ENCODE assay signal across 1 cellular context in the genomic region with DNA sequence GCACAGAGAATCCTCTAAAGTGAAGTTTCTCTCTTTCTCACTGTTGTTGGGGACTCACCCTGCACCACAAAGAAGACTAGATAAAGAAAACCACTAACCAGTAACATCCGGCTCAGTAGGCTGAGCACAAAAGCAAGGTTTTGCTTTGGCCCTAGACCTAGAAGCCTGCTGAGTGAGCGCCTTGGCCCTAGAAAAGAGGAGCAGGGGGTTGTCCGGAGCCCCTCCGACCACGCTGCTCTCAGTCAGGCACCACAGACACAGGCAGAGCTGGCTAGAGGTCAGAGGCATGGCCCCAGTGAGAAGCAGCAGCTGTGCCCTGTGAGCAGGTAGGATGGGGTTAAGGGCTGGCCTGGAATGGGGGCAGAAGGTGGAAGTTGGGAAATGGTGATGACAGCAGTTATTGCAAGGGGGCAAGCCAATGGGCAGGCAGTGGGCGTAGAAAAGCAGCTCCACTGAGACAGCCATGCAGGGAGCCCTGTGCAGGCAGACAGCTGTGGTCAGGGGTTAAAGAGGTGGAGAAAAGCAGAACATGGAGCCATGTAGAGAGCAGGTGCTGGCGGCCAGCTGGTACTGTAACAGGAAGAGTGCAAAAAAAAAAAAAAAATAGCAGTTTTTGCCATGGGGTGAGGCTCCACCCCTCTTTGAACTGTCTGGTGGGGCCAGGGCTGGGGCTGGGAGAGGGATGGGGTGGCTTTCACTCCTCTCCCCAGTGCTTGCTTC.
TF ChIP-seq lines count a peak whose summit lies in the region.

No MANE protein-coding gene starts in this region.

TF ChIP-seq in GM12878, 131 proteins besides CTCF, POLR2A, EP300 and RAD21 (continued from another document and continues in another):
- TF ChIP-seq, protein P1, sequence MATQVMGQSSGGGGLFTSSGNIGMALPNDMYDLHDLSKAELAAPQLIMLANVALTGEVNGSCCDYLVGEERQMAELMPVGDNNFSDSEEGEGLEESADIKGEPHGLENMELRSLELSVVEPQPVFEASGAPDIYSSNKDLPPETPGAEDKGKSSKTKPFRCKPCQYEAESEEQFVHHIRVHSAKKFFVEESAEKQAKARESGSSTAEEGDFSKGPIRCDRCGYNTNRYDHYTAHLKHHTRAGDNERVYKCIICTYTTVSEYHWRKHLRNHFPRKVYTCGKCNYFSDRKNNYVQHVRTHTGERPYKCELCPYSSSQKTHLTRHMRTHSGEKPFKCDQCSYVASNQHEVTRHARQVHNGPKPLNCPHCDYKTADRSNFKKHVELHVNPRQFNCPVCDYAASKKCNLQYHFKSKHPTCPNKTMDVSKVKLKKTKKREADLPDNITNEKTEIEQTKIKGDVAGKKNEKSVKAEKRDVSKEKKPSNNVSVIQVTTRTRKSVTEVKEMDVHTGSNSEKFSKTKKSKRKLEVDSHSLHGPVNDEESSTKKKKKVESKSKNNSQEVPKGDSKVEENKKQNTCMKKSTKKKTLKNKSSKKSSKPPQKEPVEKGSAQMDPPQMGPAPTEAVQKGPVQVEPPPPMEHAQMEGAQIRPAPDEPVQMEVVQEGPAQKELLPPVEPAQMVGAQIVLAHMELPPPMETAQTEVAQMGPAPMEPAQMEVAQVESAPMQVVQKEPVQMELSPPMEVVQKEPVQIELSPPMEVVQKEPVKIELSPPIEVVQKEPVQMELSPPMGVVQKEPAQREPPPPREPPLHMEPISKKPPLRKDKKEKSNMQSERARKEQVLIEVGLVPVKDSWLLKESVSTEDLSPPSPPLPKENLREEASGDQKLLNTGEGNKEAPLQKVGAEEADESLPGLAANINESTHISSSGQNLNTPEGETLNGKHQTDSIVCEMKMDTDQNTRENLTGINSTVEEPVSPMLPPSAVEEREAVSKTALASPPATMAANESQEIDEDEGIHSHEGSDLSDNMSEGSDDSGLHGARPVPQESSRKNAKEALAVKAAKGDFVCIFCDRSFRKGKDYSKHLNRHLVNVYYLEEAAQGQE (IDR thresholded peaks at IDR 0.05; ENCODE audit: low read depth, low read length): no peak
- TF ChIP-seq MXI1 (IDR thresholded peaks at IDR 0.05; ENCODE audit: low read depth, low read length) (0 out of 2 replicates have a peak, but pooled peaks have one; percentile 16), ZSCAN29 (IDR thresholded peaks at IDR 0.05) (no peak), EZH2 (IDR thresholded peaks at IDR 0.05; ENCODE audit: borderline replicate concordance, control insufficient read depth, low read depth, low read length) (no peak), DPF2 (IDR thresholded peaks at IDR 0.05) (0 out of 2 replicates have a peak, but pooled peaks have one; percentile 72), MEF2A (IDR thresholded peaks at IDR 0.05; ENCODE audit: insufficient read depth, low read depth, low read length) (no peak), NR2F1 (conservative IDR thresholded peaks at IDR 0.05) (peak; percentile 92), CBFB (IDR thresholded peaks at IDR 0.05; ENCODE audit: low read depth) (peak; percentile 61; the same call in 1 of the 2 replicates), SIX5 (IDR thresholded peaks at IDR 0.05; ENCODE audit: low read depth, low read length, severe bottlenecking) (no peak), PAX5 (IDR thresholded peaks at IDR 0.05; ENCODE audit: borderline replicate concordance, low read depth, low read length) (0 out of 2 replicates have a peak, but pooled peaks have one; percentile 12), SREBF2 (IDR thresholded peaks at IDR 0.05; ENCODE audit: low read length) (no peak), RB1 (IDR thresholded peaks at IDR 0.05; ENCODE audit: borderline replicate concordance) (no peak), CBX5 (IDR thresholded peaks at IDR 0.05; ENCODE audit: low read depth) (0 out of 2 replicates have a peak, but pooled peaks have one; percentile 42), IKZF1 (conservative IDR thresholded peaks at IDR 0.05) (peak; percentile 62), ZNF207 (IDR thresholded peaks at IDR 0.05; ENCODE audit: borderline replicate concordance) (no peak), CHD4 (IDR thresholded peaks at IDR 0.05) (no peak), ASH2L (IDR thresholded peaks at IDR 0.05; ENCODE audit: borderline replicate concordance, low read depth) (no peak; the same call in 1 of the 2 replicates), TAF1 (IDR thresholded peaks at IDR 0.05; ENCODE audit: borderline replicate concordance, low read depth, low read length) (no peak), HDAC6 (IDR thresholded peaks at IDR 0.05; ENCODE audit: unreplicated experiment) (no peak), NR2C2 (IDR thresholded peaks at IDR 0.05; ENCODE audit: borderline replicate concordance, control insufficient read depth, insufficient read length, low read depth) (no peak), CHD1 (IDR thresholded peaks at IDR 0.05; ENCODE audit: low read depth, low read length) (no peak), NR2C1 (IDR thresholded peaks at IDR 0.05) (no peak), RELA (IDR thresholded peaks at IDR 0.05; ENCODE audit: borderline replicate concordance, partially characterized antibody) (no peak), HDAC2 (IDR thresholded peaks at IDR 0.05) (no peak), ZBED1 (IDR thresholded peaks at IDR 0.05; ENCODE audit: borderline replicate concordance) (no peak), PAX8 (IDR thresholded peaks at IDR 0.05) (no peak), KLF5 (IDR thresholded peaks at IDR 0.05; ENCODE audit: partially characterized antibody) (no peak), FOS (IDR thresholded peaks at IDR 0.05; ENCODE audit: borderline replicate concordance, extremely low read depth, insufficient read length) (no peak), CEBPB (IDR thresholded peaks at IDR 0.05; ENCODE audit: borderline replicate concordance in 1 of 2, low read depth in 2 of 2, low read length in 2 of 2) (no peak), KAT2A (conservative IDR thresholded peaks at IDR 0.05; ENCODE audit: control insufficient read depth, low read depth, low read length) (no peak), HDGF (IDR thresholded peaks at IDR 0.05) (peak; percentile 86), JUND (IDR thresholded peaks at IDR 0.05; ENCODE audit: low read depth, low read length) (no peak), IKZF2 (IDR thresholded peaks at IDR 0.05) (peak; percentile 32 to 44; a peak in 2 of 4 replicates)
- TF ChIP-seq, protein P2, sequence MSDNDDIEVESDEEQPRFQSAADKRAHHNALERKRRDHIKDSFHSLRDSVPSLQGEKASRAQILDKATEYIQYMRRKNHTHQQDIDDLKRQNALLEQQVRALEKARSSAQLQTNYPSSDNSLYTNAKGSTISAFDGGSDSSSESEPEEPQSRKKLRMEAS (IDR thresholded peaks at IDR 0.05; ENCODE audit: low read depth, low read length): peak; percentile 24; the same call in 1 of the 2 replicates
- TF ChIP-seq, protein P3, sequence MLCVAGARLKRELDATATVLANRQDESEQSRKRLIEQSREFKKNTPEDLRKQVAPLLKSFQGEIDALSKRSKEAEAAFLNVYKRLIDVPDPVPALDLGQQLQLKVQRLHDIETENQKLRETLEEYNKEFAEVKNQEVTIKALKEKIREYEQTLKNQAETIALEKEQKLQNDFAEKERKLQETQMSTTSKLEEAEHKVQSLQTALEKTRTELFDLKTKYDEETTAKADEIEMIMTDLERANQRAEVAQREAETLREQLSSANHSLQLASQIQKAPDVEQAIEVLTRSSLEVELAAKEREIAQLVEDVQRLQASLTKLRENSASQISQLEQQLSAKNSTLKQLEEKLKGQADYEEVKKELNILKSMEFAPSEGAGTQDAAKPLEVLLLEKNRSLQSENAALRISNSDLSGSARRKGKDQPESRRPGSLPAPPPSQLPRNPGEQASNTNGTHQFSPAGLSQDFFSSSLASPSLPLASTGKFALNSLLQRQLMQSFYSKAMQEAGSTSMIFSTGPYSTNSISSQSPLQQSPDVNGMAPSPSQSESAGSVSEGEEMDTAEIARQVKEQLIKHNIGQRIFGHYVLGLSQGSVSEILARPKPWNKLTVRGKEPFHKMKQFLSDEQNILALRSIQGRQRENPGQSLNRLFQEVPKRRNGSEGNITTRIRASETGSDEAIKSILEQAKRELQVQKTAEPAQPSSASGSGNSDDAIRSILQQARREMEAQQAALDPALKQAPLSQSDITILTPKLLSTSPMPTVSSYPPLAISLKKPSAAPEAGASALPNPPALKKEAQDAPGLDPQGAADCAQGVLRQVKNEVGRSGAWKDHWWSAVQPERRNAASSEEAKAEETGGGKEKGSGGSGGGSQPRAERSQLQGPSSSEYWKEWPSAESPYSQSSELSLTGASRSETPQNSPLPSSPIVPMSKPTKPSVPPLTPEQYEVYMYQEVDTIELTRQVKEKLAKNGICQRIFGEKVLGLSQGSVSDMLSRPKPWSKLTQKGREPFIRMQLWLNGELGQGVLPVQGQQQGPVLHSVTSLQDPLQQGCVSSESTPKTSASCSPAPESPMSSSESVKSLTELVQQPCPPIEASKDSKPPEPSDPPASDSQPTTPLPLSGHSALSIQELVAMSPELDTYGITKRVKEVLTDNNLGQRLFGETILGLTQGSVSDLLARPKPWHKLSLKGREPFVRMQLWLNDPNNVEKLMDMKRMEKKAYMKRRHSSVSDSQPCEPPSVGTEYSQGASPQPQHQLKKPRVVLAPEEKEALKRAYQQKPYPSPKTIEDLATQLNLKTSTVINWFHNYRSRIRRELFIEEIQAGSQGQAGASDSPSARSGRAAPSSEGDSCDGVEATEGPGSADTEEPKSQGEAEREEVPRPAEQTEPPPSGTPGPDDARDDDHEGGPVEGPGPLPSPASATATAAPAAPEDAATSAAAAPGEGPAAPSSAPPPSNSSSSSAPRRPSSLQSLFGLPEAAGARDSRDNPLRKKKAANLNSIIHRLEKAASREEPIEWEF (IDR thresholded peaks at IDR 0.05; ENCODE audit: insufficient replicate concordance, low read depth, low read length): no peak
- TF ChIP-seq, protein P4, sequence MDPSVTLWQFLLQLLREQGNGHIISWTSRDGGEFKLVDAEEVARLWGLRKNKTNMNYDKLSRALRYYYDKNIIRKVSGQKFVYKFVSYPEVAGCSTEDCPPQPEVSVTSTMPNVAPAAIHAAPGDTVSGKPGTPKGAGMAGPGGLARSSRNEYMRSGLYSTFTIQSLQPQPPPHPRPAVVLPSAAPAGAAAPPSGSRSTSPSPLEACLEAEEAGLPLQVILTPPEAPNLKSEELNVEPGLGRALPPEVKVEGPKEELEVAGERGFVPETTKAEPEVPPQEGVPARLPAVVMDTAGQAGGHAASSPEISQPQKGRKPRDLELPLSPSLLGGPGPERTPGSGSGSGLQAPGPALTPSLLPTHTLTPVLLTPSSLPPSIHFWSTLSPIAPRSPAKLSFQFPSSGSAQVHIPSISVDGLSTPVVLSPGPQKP (IDR thresholded peaks at IDR 0.05; ENCODE audit: low read depth, low read length): no peak
- TF ChIP-seq, protein P5, sequence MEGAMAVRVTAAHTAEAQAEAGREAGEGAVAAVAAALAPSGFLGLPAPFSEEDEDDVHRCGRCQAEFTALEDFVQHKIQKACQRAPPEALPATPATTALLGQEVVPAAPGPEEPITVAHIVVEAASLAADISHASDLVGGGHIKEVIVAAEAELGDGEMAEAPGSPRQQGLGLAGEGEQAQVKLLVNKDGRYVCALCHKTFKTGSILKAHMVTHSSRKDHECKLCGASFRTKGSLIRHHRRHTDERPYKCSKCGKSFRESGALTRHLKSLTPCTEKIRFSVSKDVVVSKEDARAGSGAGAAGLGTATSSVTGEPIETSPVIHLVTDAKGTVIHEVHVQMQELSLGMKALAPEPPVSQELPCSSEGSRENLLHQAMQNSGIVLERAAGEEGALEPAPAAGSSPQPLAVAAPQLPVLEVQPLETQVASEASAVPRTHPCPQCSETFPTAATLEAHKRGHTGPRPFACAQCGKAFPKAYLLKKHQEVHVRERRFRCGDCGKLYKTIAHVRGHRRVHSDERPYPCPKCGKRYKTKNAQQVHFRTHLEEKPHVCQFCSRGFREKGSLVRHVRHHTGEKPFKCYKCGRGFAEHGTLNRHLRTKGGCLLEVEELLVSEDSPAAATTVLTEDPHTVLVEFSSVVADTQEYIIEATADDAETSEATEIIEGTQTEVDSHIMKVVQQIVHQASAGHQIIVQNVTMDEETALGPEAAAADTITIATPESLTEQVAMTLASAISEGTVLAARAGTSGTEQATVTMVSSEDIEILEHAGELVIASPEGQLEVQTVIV (IDR thresholded peaks at IDR 0.05; ENCODE audit: borderline replicate concordance, partially characterized antibody): no peak
- TF ChIP-seq, protein P6, sequence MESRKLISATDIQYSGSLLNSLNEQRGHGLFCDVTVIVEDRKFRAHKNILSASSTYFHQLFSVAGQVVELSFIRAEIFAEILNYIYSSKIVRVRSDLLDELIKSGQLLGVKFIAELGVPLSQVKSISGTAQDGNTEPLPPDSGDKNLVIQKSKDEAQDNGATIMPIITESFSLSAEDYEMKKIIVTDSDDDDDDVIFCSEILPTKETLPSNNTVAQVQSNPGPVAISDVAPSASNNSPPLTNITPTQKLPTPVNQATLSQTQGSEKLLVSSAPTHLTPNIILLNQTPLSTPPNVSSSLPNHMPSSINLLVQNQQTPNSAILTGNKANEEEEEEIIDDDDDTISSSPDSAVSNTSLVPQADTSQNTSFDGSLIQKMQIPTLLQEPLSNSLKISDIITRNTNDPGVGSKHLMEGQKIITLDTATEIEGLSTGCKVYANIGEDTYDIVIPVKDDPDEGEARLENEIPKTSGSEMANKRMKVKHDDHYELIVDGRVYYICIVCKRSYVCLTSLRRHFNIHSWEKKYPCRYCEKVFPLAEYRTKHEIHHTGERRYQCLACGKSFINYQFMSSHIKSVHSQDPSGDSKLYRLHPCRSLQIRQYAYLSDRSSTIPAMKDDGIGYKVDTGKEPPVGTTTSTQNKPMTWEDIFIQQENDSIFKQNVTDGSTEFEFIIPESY (IDR thresholded peaks at IDR 0.05): no peak
- TF ChIP-seq, protein P7, sequence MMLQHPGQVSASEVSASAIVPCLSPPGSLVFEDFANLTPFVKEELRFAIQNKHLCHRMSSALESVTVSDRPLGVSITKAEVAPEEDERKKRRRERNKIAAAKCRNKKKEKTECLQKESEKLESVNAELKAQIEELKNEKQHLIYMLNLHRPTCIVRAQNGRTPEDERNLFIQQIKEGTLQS (IDR thresholded peaks at IDR 0.05; ENCODE audit: borderline replicate concordance, extremely low read depth, low read depth, low read length): no peak
- TF ChIP-seq, protein P8, sequence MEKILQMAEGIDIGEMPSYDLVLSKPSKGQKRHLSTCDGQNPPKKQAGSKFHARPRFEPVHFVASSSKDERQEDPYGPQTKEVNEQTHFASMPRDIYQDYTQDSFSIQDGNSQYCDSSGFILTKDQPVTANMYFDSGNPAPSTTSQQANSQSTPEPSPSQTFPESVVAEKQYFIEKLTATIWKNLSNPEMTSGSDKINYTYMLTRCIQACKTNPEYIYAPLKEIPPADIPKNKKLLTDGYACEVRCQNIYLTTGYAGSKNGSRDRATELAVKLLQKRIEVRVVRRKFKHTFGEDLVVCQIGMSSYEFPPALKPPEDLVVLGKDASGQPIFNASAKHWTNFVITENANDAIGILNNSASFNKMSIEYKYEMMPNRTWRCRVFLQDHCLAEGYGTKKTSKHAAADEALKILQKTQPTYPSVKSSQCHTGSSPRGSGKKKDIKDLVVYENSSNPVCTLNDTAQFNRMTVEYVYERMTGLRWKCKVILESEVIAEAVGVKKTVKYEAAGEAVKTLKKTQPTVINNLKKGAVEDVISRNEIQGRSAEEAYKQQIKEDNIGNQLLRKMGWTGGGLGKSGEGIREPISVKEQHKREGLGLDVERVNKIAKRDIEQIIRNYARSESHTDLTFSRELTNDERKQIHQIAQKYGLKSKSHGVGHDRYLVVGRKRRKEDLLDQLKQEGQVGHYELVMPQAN (conservative IDR thresholded peaks at IDR 0.05): no peak
